18 cellular contexts compared by ENCODE assay signal in genomic region chr11:14529933-14530332, GRCh38. TPM values are rescaled to one million over a fixed set of nuclear protein-coding genes. Genes with fewer than 3 reads are reported as not detected.
DNase-seq lines count a peak whose midpoint lies in the region; ATAC-seq, FAIRE-seq and TF ChIP-seq lines count a peak whose summit lies in the region.
"Had no signal": no experiment of that assay in that cellular context is flagged by ENCODE, and none has a peak within 500 bp of the region (broad histone marks: within the 10 kb centered on the region; RNA-seq: fewer than 3 reads in every experiment).

No MANE protein-coding gene starts in this region.

- no peaks in the 10 kb centered on the region for H3K27me3 ChIP-seq in foreskin keratinocyte

- H3K27ac ChIP-seq in foreskin keratinocyte: no peak overlapping the region
- H3K27ac ChIP-seq: GM23248, HL-60, KMS-11 had no signal

- H3K27me3 Mint-ChIP-seq in activated CD4-positive, alpha-beta T cell treated with anti-CD3 and anti-CD28 coated beads, Interleukin-2, amount 10 ng/mL, durations not matched to agents 24 days and 14 days: no peaks in the 10 kb centered on the region

- no peaks in the 10 kb centered on the region for H3K9me3 Mint-ChIP-seq in activated CD4-positive, alpha-beta T cell treated with anti-CD3 and anti-CD28 coated beads, Interleukin-2, amount 10 ng/mL, durations not matched to agents 24 days and 14 days
- H3K9me3 Mint-ChIP-seq: CD14-positive monocyte had no signal

- no peaks in the 10 kb centered on the region for H3K4me1 ChIP-seq in foreskin keratinocyte

- no peak overlapping the region for H3K27ac Mint-ChIP-seq in activated CD4-positive, alpha-beta T cell treated with anti-CD3 and anti-CD28 coated beads, Interleukin-2, amount 10 ng/mL, durations not matched to agents 24 days and 14 days
- H3K27ac Mint-ChIP-seq: CD14-positive monocyte had no signal

- no peak for FAIRE-seq in HTR-8/SVneo (lab: Jason Lieb, UNC)

- intact Hi-C loops in activated CD4-positive, alpha-beta T cell treated with anti-CD3 and anti-CD28 coated beads, Interleukin-2, amount 10 ng/mL, durations not matched to agents 24 days and 14 days (cut with micrococcal nuclease): loop anchor here (10.0 kb wide), 1 partner anchor 545 kb away; the partner anchor contains the start of gene CALCB
- intact Hi-C loops in posterior cingulate gyrus (cut with DNase I): no loop called here

- peak; percentile 45 for DNase-seq in activated CD4-positive, alpha-beta T cell treated with anti-CD3 and anti-CD28 coated beads, Interleukin-2, amount 10 ng/mL, durations not matched to agents 24 days and 14 days
- DNase-seq in activated CD4-positive, alpha-beta T cell treated with anti-CD3 and anti-CD28 coated beads for 1 hour: no peak
- DNase-seq in M059J (ENCODE audit: low read depth): peak; percentile 56
- peak in 1 of 2 donors; percentile 10 for DNase-seq in foreskin keratinocyte
- peak; percentile 71 for DNase-seq in renal cortical epithelial cell (ENCODE audit: low read depth)
- DNase-seq in HTR-8/SVneo (ENCODE audit: insufficient read length, low spot score): no peak
- no peak for DNase-seq in posterior cingulate gyrus
- DNase-seq: COR-L47, DMS79, GM23248, NCI-H1105 treated with DMSO at 0.1 percent for 48 hours, NCI-H187 treated with DMSO at 0.1 percent for 48 hours, NCI-H2171, NCI-H774 had no signal

- TF ChIP-seq CTCF in foreskin keratinocyte (conservative IDR thresholded peaks at IDR 0.05): no peak

- no peak overlapping the region for H3K4me3 Mint-ChIP-seq in activated CD4-positive, alpha-beta T cell treated with anti-CD3 and anti-CD28 coated beads, Interleukin-2, amount 10 ng/mL, durations not matched to agents 24 days and 14 days
- H3K4me3 Mint-ChIP-seq: CD14-positive monocyte had no signal

- H3K4me1 Mint-ChIP-seq in activated CD4-positive, alpha-beta T cell treated with anti-CD3 and anti-CD28 coated beads, Interleukin-2, amount 10 ng/mL, durations not matched to agents 24 days and 14 days: peaks cover 2% of the 10 kb centered on the region

- H3K36me3 Mint-ChIP-seq in activated CD4-positive, alpha-beta T cell treated with anti-CD3 and anti-CD28 coated beads, Interleukin-2, amount 10 ng/mL, durations not matched to agents 24 days and 14 days (ENCODE audit: low read depth): peaks cover 17% of the 10 kb centered on the region
- H3K36me3 Mint-ChIP-seq: CD14-positive monocyte had no signal

- ATAC-seq in foreskin keratinocyte: peak; percentile 29
- no peak for ATAC-seq in HG02970 (IDR thresholded peaks at IDR 0.05; ENCODE audit: low FRiP score, unreplicated experiment)

RNA-seq across cellular contexts. Expression of gene PSMA1, which starts 9.7 kb away (rescaled TPM):
- 334 and 344 TPM in 2 replicates for total RNA-seq in activated CD4-positive, alpha-beta T cell treated with anti-CD3 and anti-CD28 coated beads, Interleukin-2, amount 10 ng/mL, durations not matched to agents 24 days and 14 days
- total RNA-seq in M059J (2014; rRNA removed; shearing (Covaris generic)): 344 and 357 TPM in 2 replicates
- 225 and 233 TPM in 2 replicates for total RNA-seq in foreskin keratinocyte
- polyA plus RNA-seq in foreskin keratinocyte: 202 and 230 TPM in 2 replicates
- 108 and 132 TPM in 2 replicates for total RNA-seq in renal cortical epithelial cell

RNA-seq across cellular contexts. Expression of gene COPB1, which starts 30.3 kb away (rescaled TPM):
- 91.8 and 93.5 TPM in 2 replicates for total RNA-seq in activated CD4-positive, alpha-beta T cell treated with anti-CD3 and anti-CD28 coated beads, Interleukin-2, amount 10 ng/mL, durations not matched to agents 24 days and 14 days
- total RNA-seq in M059J (2014; rRNA removed; shearing (Covaris generic)): 263 and 357 TPM in 2 replicates
- total RNA-seq in foreskin keratinocyte: 155 and 192 TPM in 2 replicates
- polyA plus RNA-seq in foreskin keratinocyte: 64.4 and 68.0 TPM in 2 replicates
- 329 and 407 TPM in 2 replicates for total RNA-seq in renal cortical epithelial cell

Comparison
In these comparisons a context has a peak if more than half of its experiments do, and no peak if none do; other contexts are left out.
1. DNase-seq: peak in activated CD4-positive, alpha-beta T cell treated with anti-CD3 and anti-CD28 coated beads, Interleukin-2, amount 10 ng/mL, durations not matched to agents 24 days and 14 days (single experiment), M059J (single experiment) and renal cortical epithelial cell (single experiment); none in activated CD4-positive, alpha-beta T cell treated with anti-CD3 and anti-CD28 coated beads for 1 hour (single experiment), HTR-8/SVneo (single experiment) and posterior cingulate gyrus (0 of 10).